In the genomic region with DNA sequence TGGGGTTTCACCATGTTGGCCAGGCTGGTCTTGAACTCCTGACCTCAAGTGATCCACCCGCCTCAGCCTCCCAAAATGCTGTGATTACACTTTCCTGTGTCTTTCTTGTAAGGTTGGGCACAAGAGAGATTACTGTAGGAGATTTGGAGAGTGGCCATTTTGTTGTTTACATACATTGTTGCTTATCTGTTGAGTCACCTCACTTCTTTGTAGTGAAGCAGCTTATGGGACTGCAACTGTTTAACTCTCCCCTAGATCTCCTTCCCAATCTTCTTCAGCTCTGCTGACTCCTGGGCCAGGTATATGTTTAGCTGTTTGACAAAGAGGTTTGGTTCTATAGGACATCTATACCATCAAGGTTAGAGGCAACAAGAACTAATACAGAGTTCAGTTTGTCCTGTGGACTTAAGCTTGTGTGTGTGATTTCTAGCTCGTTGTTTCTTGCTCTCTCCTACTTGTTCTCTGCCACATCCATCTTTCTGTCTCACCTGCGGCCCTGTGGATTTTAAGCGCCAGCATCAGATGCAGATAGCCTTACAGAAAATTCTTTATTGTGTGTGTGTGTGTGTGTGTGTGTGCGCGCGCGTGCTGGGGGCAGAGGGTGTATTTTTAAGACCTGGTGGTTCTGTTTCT, we compare ENCODE assay signal across 8 cellular contexts.
DNase-seq lines count a peak whose midpoint lies in the region; ATAC-seq and TF ChIP-seq lines count a peak whose summit lies in the region.

No MANE protein-coding gene starts in this region.

- H3K4me3 ChIP-seq in Panc1 (ENCODE audit: low read depth in 2 of 2, low read length in 2 of 2): no peak overlapping the region
- no peak overlapping the region for H3K4me3 ChIP-seq in esophagus (ENCODE audit: low read depth in 1 of 2, low read length in 2 of 2)

- no peak overlapping the region for H3K4me3 Mint-ChIP-seq in activated T-cell treated with anti-CD3 and anti-CD28 coated beads, Interleukin-2, amount 50 U/mL, for 4 hours
- no peak overlapping the region for H3K4me3 Mint-ChIP-seq in stimulated activated effector memory CD8-positive, alpha-beta T cell treated with anti-CD3 and anti-CD28 coated beads, Interleukin-12 subunit alpha, Interleukin-12 subunit beta, amount 100 ng/mL, for 72 hours

- CTCF ChIA-PET in Panc1 (lab: Charles Lee): interaction anchor here (0.7 kb wide), 1 partner anchor 26 kb away, joined by 3 read pairs; no protein-coding TSS in a partner anchor

- intact Hi-C loops in Panc1 (cut with micrococcal nuclease; ENCODE audit: unreplicated experiment): no loop called here
- intact Hi-C loops in sciatic nerve (cut with DNase I): no loop called here

- H3K27me3 ChIP-seq in Panc1 (ENCODE audit: control insufficient read depth, insufficient read depth, low read length): no peaks in the 10 kb centered on the region
- H3K27me3 ChIP-seq in esophagus (ENCODE audit: control insufficient read depth in 1 of 2, insufficient read depth in 2 of 2, low read length in 2 of 2): no peaks in the 10 kb centered on the region

- H3K27me3 Mint-ChIP-seq in activated T-cell treated with anti-CD3 and anti-CD28 coated beads, Interleukin-2, amount 50 U/mL, for 4 hours (ENCODE audit: low read depth): no peaks in the 10 kb centered on the region

- 70 to 75% methylated on average over 8 of the region's 8 CpGs for WGBS in esophagus, 2 donors

- H3K9me3 ChIP-seq in Panc1 (ENCODE audit: control insufficient read depth, insufficient read depth, low read depth, low read length) (no peaks in the 10 kb centered on the region), esophagus (ENCODE audit: control insufficient read depth in 2 of 2, insufficient read depth in 1 of 2, low read depth in 1 of 2, low read length in 1 of 2) (no peaks in the 10 kb centered on the region)

- ATAC-seq in activated T-cell treated with anti-CD3 and anti-CD28 coated beads, Interleukin-2, amount 50 U/mL, for 4 hours: peak; percentile 35 to 48
- peak; percentile 90 for ATAC-seq in Panc1
- peak; percentile 55 for ATAC-seq in stimulated activated effector memory CD8-positive, alpha-beta T cell treated with anti-CD3 and anti-CD28 coated beads, Interleukin-12 subunit alpha, Interleukin-12 subunit beta, amount 100 ng/mL, for 72 hours
- ATAC-seq in sciatic nerve: no peak

- no TSS peak for BruUV-seq in Panc1 (replicated peaks; lab: Mats Ljungman, UMichigan)

- peak overlapping the region; percentile 70 for H3K27ac Mint-ChIP-seq in stimulated activated effector memory CD8-positive, alpha-beta T cell treated with anti-CD3 and anti-CD28 coated beads, Interleukin-12 subunit alpha, Interleukin-12 subunit beta, amount 100 ng/mL, for 72 hours

- peak overlapping the region; percentile 36; the same call in 1 of the 2 replicates for H3K27ac ChIP-seq in Panc1 (ENCODE audit: low read length)
- peak overlapping the region; percentile 31 to 54 for H3K27ac ChIP-seq in esophagus (ENCODE audit: low read depth in 2 of 2, low read length in 1 of 2)

- POLR2A ChIA-PET in Panc1 (lab: Charles Lee): no interaction called here

- no peaks in the 10 kb centered on the region for H3K9me3 Mint-ChIP-seq in activated T-cell treated with anti-CD3 and anti-CD28 coated beads, Interleukin-2, amount 50 U/mL, for 4 hours
- no peaks in the 10 kb centered on the region for H3K9me3 Mint-ChIP-seq in stimulated activated effector memory CD8-positive, alpha-beta T cell treated with anti-CD3 and anti-CD28 coated beads, Interleukin-12 subunit alpha, Interleukin-12 subunit beta, amount 100 ng/mL, for 72 hours

- peaks cover 10% of the 10 kb centered on the region for H3K4me1 ChIP-seq in Panc1 (ENCODE audit: control insufficient read depth, insufficient read depth, low read length)
- H3K4me1 ChIP-seq in esophagus (ENCODE audit: control insufficient read depth in 2 of 2, insufficient read depth in 2 of 2, low read length in 1 of 2): no peaks in the 10 kb centered on the region

- in situ Hi-C loops in Panc1 (cut with HindIII; ENCODE audit: low pct_unique_long_range_greater_than_20kb, low sequenced_read_pairs): no loop called here

- peaks cover 19% of the 10 kb centered on the region for H3K36me3 Mint-ChIP-seq in activated T-cell treated with anti-CD3 and anti-CD28 coated beads, Interleukin-2, amount 50 U/mL, for 4 hours (ENCODE audit: insufficient read depth)
- peaks cover 39% of the 10 kb centered on the region for H3K36me3 Mint-ChIP-seq in stimulated activated effector memory CD8-positive, alpha-beta T cell treated with anti-CD3 and anti-CD28 coated beads, Interleukin-12 subunit alpha, Interleukin-12 subunit beta, amount 100 ng/mL, for 72 hours

- TF ChIP-seq CTCF in Panc1 (IDR thresholded peaks at IDR 0.05): no peak

- H3K4me1 Mint-ChIP-seq in activated T-cell treated with anti-CD3 and anti-CD28 coated beads, Interleukin-2, amount 50 U/mL, for 4 hours (ENCODE audit: low read depth): peaks cover 66% of the 10 kb centered on the region
- H3K4me1 Mint-ChIP-seq in stimulated activated effector memory CD8-positive, alpha-beta T cell treated with anti-CD3 and anti-CD28 coated beads, Interleukin-12 subunit alpha, Interleukin-12 subunit beta, amount 100 ng/mL, for 72 hours: peaks cover 40% of the 10 kb centered on the region

- DNase-seq in activated T-cell treated with anti-CD3 and anti-CD28 coated beads, Interleukin-2, amount 50 U/mL, for 4 hours: no peak
- DNase-seq in activated T-cell treated with anti-CD3 and anti-CD28 coated beads, Interleukin-2, amount 50 U/mL, for 1 hour: no peak
- DNase-seq in Panc1 (ENCODE audit: low read depth, low spot score) (peak; percentile 45), DMS114 treated with DMSO at 0.1 percent for 48 hours (lab: John Stamatoyannopoulos, UW; ENCODE audit: unreplicated experiment) (no peak), sciatic nerve (ENCODE audit: low spot score) (no peak)
- no peak for DNase-seq in stimulated activated effector memory CD8-positive, alpha-beta T cell treated with anti-CD3 and anti-CD28 coated beads, Interleukin-12 subunit alpha, Interleukin-12 subunit beta, amount 100 ng/mL, for 72 hours (ENCODE audit: low spot score in 2 of 2)
- DNase-seq in NK-92 treated with Interleukin-12 subunit alpha and Interleukin-12 subunit beta, amount 100 ng/mL, for 24 hours (lab: John Stamatoyannopoulos, UW): no peak

- no peaks in the 10 kb centered on the region for H3K36me3 ChIP-seq in Panc1 (ENCODE audit: control insufficient read depth, insufficient read depth, low read length)
- H3K36me3 ChIP-seq in esophagus (ENCODE audit: control insufficient read depth in 2 of 2, insufficient read depth in 2 of 2, low read length in 1 of 2): no peaks in the 10 kb centered on the region
